In genomic region chr11:102268985-102269470, GRCh38 we compare ENCODE assay signal across 9 cellular contexts. TPM values are rescaled to one million over a fixed set of nuclear protein-coding genes. Genes with fewer than 3 reads are reported as not detected.
DNase-seq lines count a peak whose midpoint lies in the region; ATAC-seq, FAIRE-seq and TF ChIP-seq lines count a peak whose summit lies in the region.
"Had no signal": no experiment of that assay in that cellular context is flagged by ENCODE, and none has a peak within 500 bp of the region (broad histone marks: within the 10 kb centered on the region; RNA-seq: fewer than 3 reads in every experiment).

No MANE protein-coding gene starts in this region.

- POLR2A ChIA-PET in activated CD4-positive, alpha-beta T cell treated with anti-CD3 and anti-CD28 coated beads, Interleukin-2, amount 10 ng/mL, durations not matched to agents 7 days and 5 days (lab: Charles Lee): interaction anchor here (0.7 kb wide), 1 partner anchor 673 kb away, joined by 3 read pairs; no protein-coding TSS in a partner anchor

- H3K9ac ChIP-seq in kidney (ENCODE audit: low read length in 2 of 2): peak overlapping the region; percentile 3 to 41

- H3K4me1 Mint-ChIP-seq in activated CD4-positive, alpha-beta T cell treated with anti-CD3 and anti-CD28 coated beads, Interleukin-2, amount 10 ng/mL, durations not matched to agents 7 days and 5 days: peaks cover 31% of the 10 kb centered on the region
- peaks cover 22% of the 10 kb centered on the region for H3K4me1 Mint-ChIP-seq in activated naive CD8-positive, alpha-beta T cell treated with anti-CD3 and anti-CD28 coated beads, Interleukin-2, amount 50 U/mL, for 24 hours

- CTCF ChIA-PET in activated CD4-positive, alpha-beta T cell treated with anti-CD3 and anti-CD28 coated beads, Interleukin-2, amount 10 ng/mL, durations not matched to agents 7 days and 5 days (lab: Charles Lee): interaction anchor here (0.6 to 2.1 kb wide), 5 partner anchors 9 to 121 kb away, joined by 4 to 6 read pairs (median 5); no protein-coding TSS in a partner anchor

- no peaks in the 10 kb centered on the region for H3K27me3 ChIP-seq in tibial artery

- peaks cover 32% of the 10 kb centered on the region for H3K27me3 Mint-ChIP-seq in activated CD4-positive, alpha-beta T cell treated with anti-CD3 and anti-CD28 coated beads, Interleukin-2, amount 10 ng/mL, durations not matched to agents 7 days and 5 days
- H3K27me3 Mint-ChIP-seq in activated naive CD8-positive, alpha-beta T cell treated with anti-CD3 and anti-CD28 coated beads, Interleukin-2, amount 50 U/mL, for 24 hours: peaks cover 14% of the 10 kb centered on the region

- H3K4me1 ChIP-seq in kidney (ENCODE audit: control insufficient read depth in 1 of 2, insufficient read depth in 1 of 2, low read depth in 1 of 2, low read length in 2 of 2) (peaks cover 0 to 4% of the 10 kb centered on the region in 2 donors), tibial artery (peaks cover 0 to 9% (median 6%) of the 10 kb centered on the region in 4 donors)

- FAIRE-seq in kidney (lab: Jason Lieb, UNC): no peak

- no peaks in the 10 kb centered on the region for H3K9me3 Mint-ChIP-seq in activated CD4-positive, alpha-beta T cell treated with anti-CD3 and anti-CD28 coated beads, Interleukin-2, amount 10 ng/mL, durations not matched to agents 7 days and 5 days
- no peaks in the 10 kb centered on the region for H3K9me3 Mint-ChIP-seq in activated naive CD8-positive, alpha-beta T cell treated with anti-CD3 and anti-CD28 coated beads, Interleukin-2, amount 50 U/mL, for 24 hours

- H3K4me3 ChIP-seq in kidney (ENCODE audit: low read length in 2 of 2) (peak overlapping the region; percentile 49 to 71), tibial artery (peak overlapping the region; percentile 54 to 66)

- H3K36me3 Mint-ChIP-seq in activated CD4-positive, alpha-beta T cell treated with anti-CD3 and anti-CD28 coated beads, Interleukin-2, amount 10 ng/mL, durations not matched to agents 7 days and 5 days (ENCODE audit: low read depth): no peaks in the 10 kb centered on the region
- H3K36me3 Mint-ChIP-seq in activated naive CD8-positive, alpha-beta T cell treated with anti-CD3 and anti-CD28 coated beads, Interleukin-2, amount 50 U/mL, for 24 hours (ENCODE audit: low read depth): no peaks in the 10 kb centered on the region

- no peaks in the 10 kb centered on the region for H3K9me3 ChIP-seq in kidney (ENCODE audit: control insufficient read depth in 1 of 2, low read length in 2 of 2)
- no peaks in the 10 kb centered on the region for H3K9me3 ChIP-seq in tibial artery

- intact Hi-C loops in kidney (cut with DNase I) (no loop called here), tibial artery (cut with DNase I; ENCODE audit: low total_unique reads) (loop anchor here (10.0 kb wide), 1 partner anchor 214 kb away; no protein-coding TSS in a partner anchor)

- H3K36me3 ChIP-seq in kidney (ENCODE audit: control insufficient read depth in 1 of 2, insufficient read depth in 2 of 2, low read length in 2 of 2): no peaks in the 10 kb centered on the region
- H3K36me3 ChIP-seq in tibial artery: no peaks in the 10 kb centered on the region

- peak overlapping the region in 1 of 2 donors; percentile 59 for H3K27ac ChIP-seq in kidney (ENCODE audit: low read depth in 2 of 2, low read length in 2 of 2)
- peak overlapping the region; percentile 16 to 33 for H3K27ac ChIP-seq in tibial artery

- TF ChIP-seq CTCF in kidney (IDR thresholded peaks at IDR 0.05; ENCODE audit: borderline replicate concordance, extremely low read depth, insufficient read depth): no peak
- TF ChIP-seq CTCF in tibial artery (IDR thresholded peaks at IDR 0.05): no peak

- peak overlapping the region; percentile 57 for H3K4me3 Mint-ChIP-seq in activated CD4-positive, alpha-beta T cell treated with anti-CD3 and anti-CD28 coated beads, Interleukin-2, amount 10 ng/mL, durations not matched to agents 7 days and 5 days
- H3K4me3 Mint-ChIP-seq in activated naive CD8-positive, alpha-beta T cell treated with anti-CD3 and anti-CD28 coated beads, Interleukin-2, amount 50 U/mL, for 24 hours: peak overlapping the region; percentile 67

- no peak overlapping the region for H3K27ac Mint-ChIP-seq in activated CD4-positive, alpha-beta T cell treated with anti-CD3 and anti-CD28 coated beads, Interleukin-2, amount 10 ng/mL, durations not matched to agents 7 days and 5 days
- no peak overlapping the region for H3K27ac Mint-ChIP-seq in activated naive CD8-positive, alpha-beta T cell treated with anti-CD3 and anti-CD28 coated beads, Interleukin-2, amount 50 U/mL, for 24 hours

- no peak for DNase-seq in activated CD4-positive, alpha-beta T cell treated with anti-CD3 and anti-CD28 coated beads, Interleukin-2, amount 10 ng/mL, durations not matched to agents 7 days and 5 days
- DNase-seq in activated CD4-positive, alpha-beta T cell treated with anti-CD3 and anti-CD28 coated beads, Interleukin-2, amount 50 U/mL, for 1 hour: no peak
- no peak for DNase-seq in activated naive CD8-positive, alpha-beta T cell treated with anti-CD3 and anti-CD28 coated beads, Interleukin-2, amount 50 U/mL, for 24 hours
- DNase-seq in kidney: no peak
- DNase-seq in tibial artery: no peak
- no peak for DNase-seq in OCI-M2 (lab: John Stamatoyannopoulos, UW; ENCODE audit: unreplicated experiment)
- DNase-seq in DMS153 (lab: John Stamatoyannopoulos, UW): no peak
- DNase-seq: foreskin melanocyte had no signal

- no peak for ATAC-seq in activated naive CD8-positive, alpha-beta T cell treated with anti-CD3 and anti-CD28 coated beads, Interleukin-2, amount 50 U/mL, for 24 hours
- no peak for ATAC-seq in GM21786 (IDR thresholded peaks at IDR 0.05; ENCODE audit: unreplicated experiment)

RNA-seq across cellular contexts. Expression of gene BIRC3, which starts 48.3 kb away (rescaled TPM):
- total RNA-seq in activated CD4-positive, alpha-beta T cell treated with anti-CD3 and anti-CD28 coated beads, Interleukin-2, amount 10 ng/mL, durations not matched to agents 7 days and 5 days: 10 to 100 TPM; 33.1 to 39.6 TPM
- 110 TPM for total RNA-seq in kidney
- 3.9 TPM for polyA plus RNA-seq in kidney (ENCODE audit: insufficient read depth, low read depth, low replicate concordance)
